24 cellular contexts compared by ENCODE assay signal in genomic region chr16:23383881-23384280, GRCh38.
"Had no signal": no experiment of that assay in that cellular context is flagged by ENCODE, and none has a peak within 500 bp of the region (broad histone marks: within the 10 kb centered on the region; RNA-seq: fewer than 3 reads in every experiment).

No MANE protein-coding gene starts in this region.

- H3K4me1 Mint-ChIP-seq: endodermal cell; natural killer cell; stimulated activated naive CD8-positive, alpha-beta T cell treated with anti-CD3 and anti-CD28 coated beads, Interleukin-15, amount 100 ng/mL, for 72 hours had no signal

- H3K27ac Mint-ChIP-seq: endodermal cell; memory B cell; natural killer cell; progenitor cell of endocrine pancreas; stimulated activated naive CD8-positive, alpha-beta T cell treated with anti-CD3 and anti-CD28 coated beads, Interleukin-15, amount 100 ng/mL, for 72 hours; type B pancreatic cell had no signal

- DNase-seq: dorsolateral prefrontal cortex; effector CD4-positive, alpha-beta T cell; endodermal cell; foreskin fibroblast; gastrocnemius medialis; head of caudate nucleus; natural killer cell; small intestine; stimulated activated CD4-positive, alpha-beta T cell treated with anti-CD3 and anti-CD28 coated beads, Interleukin-12 subunit alpha, Interleukin-12 subunit beta, amount 100 ng/mL, for 4 hours; stimulated activated CD4-positive, alpha-beta T cell treated with anti-CD3 and anti-CD28 coated beads, Interleukin-1b, Interleukin-23, amount 100 ng/mL, for 48 hours; stimulated activated CD4-positive, alpha-beta T cell treated with anti-CD3 and anti-CD28 coated beads, Interleukin-4, amount 100 ng/mL, for 1 hour; stimulated activated CD8-positive, alpha-beta memory T cell treated with anti-CD3 and anti-CD28 coated beads, Interleukin-4, amount 100 ng/mL, for 48 hours; stimulated activated naive CD4-positive, alpha-beta T cell; stimulated activated naive CD8-positive, alpha-beta T cell treated with anti-CD3 and anti-CD28 coated beads, Interleukin-15, amount 100 ng/mL, for 72 hours; tibial artery had no signal

- H3K4me3 Mint-ChIP-seq: endodermal cell; memory B cell; natural killer cell; stimulated activated naive CD8-positive, alpha-beta T cell treated with anti-CD3 and anti-CD28 coated beads, Interleukin-15, amount 100 ng/mL, for 72 hours; type B pancreatic cell had no signal

- ATAC-seq: gastrocnemius medialis; left lobe of liver; natural killer cell; pancreas; right lobe of liver; stimulated activated naive CD8-positive, alpha-beta T cell treated with anti-CD3 and anti-CD28 coated beads, Interleukin-15, amount 100 ng/mL, for 72 hours had no signal

- H3K9me3 ChIP-seq: gastrocnemius medialis, neutrophil, pancreas, right lobe of liver, tibial artery had no signal

- H3K27ac ChIP-seq: epithelial cell of prostate, neutrophil, pancreas, right lobe of liver, tibial artery had no signal

- H3K4me1 ChIP-seq: gastrocnemius medialis, pancreas, right lobe of liver, tibial artery had no signal

- H3K36me3 Mint-ChIP-seq: natural killer cell had no signal

- H3K9me3 Mint-ChIP-seq: endodermal cell; memory B cell; natural killer cell; stimulated activated naive CD8-positive, alpha-beta T cell treated with anti-CD3 and anti-CD28 coated beads, Interleukin-15, amount 100 ng/mL, for 72 hours; type B pancreatic cell had no signal

- H3K27me3 ChIP-seq: dorsolateral prefrontal cortex, gastrocnemius medialis, neutrophil, pancreas, right lobe of liver, tibial artery had no signal

- H3K4me3 ChIP-seq: dorsolateral prefrontal cortex, gastrocnemius medialis, lung, pancreas, right lobe of liver, tibial artery had no signal
